Comparison of ENCODE assay signal across 8 cellular contexts in genomic region chr16:15642557-15643452, GRCh38. TPM values are rescaled to one million over a fixed set of nuclear protein-coding genes. Genes with fewer than 3 reads are reported as not detected.
A peak's percentile ranks its signal among the peaks of the same experiment; 100 is the strongest.
DNase-seq lines count a peak whose midpoint lies in the region; ATAC-seq and TF ChIP-seq lines count a peak whose summit lies in the region.

A gene with protein sequence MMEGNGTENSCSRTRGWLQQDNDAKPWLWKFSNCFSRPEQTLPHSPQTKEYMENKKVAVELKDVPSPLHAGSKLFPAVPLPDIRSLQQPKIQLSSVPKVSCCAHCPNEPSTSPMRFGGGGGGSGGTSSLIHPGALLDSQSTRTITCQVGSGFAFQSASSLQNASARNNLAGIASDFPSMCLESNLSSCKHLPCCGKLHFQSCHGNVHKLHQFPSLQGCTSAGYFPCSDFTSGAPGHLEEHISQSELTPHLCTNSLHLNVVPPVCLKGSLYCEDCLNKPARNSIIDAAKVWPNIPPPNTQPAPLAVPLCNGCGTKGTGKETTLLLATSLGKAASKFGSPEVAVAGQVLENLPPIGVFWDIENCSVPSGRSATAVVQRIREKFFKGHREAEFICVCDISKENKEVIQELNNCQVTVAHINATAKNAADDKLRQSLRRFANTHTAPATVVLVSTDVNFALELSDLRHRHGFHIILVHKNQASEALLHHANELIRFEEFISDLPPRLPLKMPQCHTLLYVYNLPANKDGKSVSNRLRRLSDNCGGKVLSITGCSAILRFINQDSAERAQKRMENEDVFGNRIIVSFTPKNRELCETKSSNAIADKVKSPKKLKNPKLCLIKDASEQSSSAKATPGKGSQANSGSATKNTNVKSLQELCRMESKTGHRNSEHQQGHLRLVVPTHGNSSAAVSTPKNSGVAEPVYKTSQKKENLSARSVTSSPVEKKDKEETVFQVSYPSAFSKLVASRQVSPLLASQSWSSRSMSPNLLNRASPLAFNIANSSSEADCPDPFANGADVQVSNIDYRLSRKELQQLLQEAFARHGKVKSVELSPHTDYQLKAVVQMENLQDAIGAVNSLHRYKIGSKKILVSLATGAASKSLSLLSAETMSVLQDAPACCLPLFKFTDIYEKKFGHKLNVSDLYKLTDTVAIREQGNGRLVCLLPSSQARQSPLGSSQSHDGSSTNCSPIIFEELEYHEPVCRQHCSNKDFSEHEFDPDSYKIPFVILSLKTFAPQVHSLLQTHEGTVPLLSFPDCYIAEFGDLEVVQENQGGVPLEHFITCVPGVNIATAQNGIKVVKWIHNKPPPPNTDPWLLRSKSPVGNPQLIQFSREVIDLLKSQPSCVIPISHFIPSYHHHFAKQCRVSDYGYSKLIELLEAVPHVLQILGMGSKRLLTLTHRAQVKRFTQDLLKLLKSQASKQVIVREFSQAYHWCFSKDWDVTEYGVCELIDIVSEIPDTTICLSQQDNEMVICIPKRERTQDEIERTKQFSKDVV (N-terminal part only) (minus strand): TSS chr16:15643154. CDS start chr16:15639233, 3,921 bp downstream.

- no peaks in the 10 kb centered on the region for H3K27me3 ChIP-seq in left lung

- H3K27ac ChIP-seq in left lung: peak within 1 kb of the TSS; percentile 97 to 98

- peaks cover 0 to 14% of the 10 kb centered on the region in 2 donors for H3K36me3 ChIP-seq in left lung

- intact Hi-C loops in left lung (cut with DNase I): no loop called here

- peak; percentile 60 for ATAC-seq in GM19372 (IDR thresholded peaks at IDR 0.05; ENCODE audit: low read depth, unreplicated experiment)
- peak; percentile 60 for ATAC-seq in HG03521 (IDR thresholded peaks at IDR 0.05; ENCODE audit: unreplicated experiment)
- peak; percentile 98 for ATAC-seq in left lung

- H3K4me3 ChIP-seq in left lung: peak within 1 kb of the TSS; percentile 69 to 95

- no peaks in the 10 kb centered on the region for H3K9me3 ChIP-seq in left lung

- DNase-seq in C1 segment of cervical spinal cord (lab: John Stamatoyannopoulos, UW) (peak; percentile 69 to 98 (median 91)), NCI-H748 (lab: John Stamatoyannopoulos, UW; ENCODE audit: unreplicated experiment) (peak; percentile 91), cortex of kidney (lab: John Stamatoyannopoulos, UW) (peak; percentile 72), left lung (peak; percentile 98 to 99)
- peak; percentile 100 for DNase-seq in activated CD4-positive, alpha-beta T cell treated with anti-CD3 and anti-CD28 coated beads, Interleukin-2, amount 50 U/mL, for 1 hour
- peak; percentile 98 for DNase-seq in stimulated activated CD4-positive, alpha-beta T cell treated with anti-CD3 and anti-CD28 coated beads, Interleukin-2, amount 100 ng/mL, for 4 hours (ENCODE audit: low read depth)

- TF ChIP-seq CTCF in left lung (IDR thresholded peaks at IDR 0.05): peak; percentile 19 to 32

- peaks cover 9 to 46% of the 10 kb centered on the region in 2 donors for H3K4me1 ChIP-seq in left lung

RNA-seq across cellular contexts. Expression of the gene that starts here (rescaled TPM):
- total RNA-seq in left lung: 10 to 100 TPM; 72.3 to 86.1 TPM

Comparison
In these comparisons a context has a peak if more than half of its experiments do, and no peak if none do; other contexts are left out.
1. Peak in every context shown above with its lines: DNase-seq, ATAC-seq, H3K4me3 ChIP-seq and H3K27ac ChIP-seq.